In the genomic region with DNA sequence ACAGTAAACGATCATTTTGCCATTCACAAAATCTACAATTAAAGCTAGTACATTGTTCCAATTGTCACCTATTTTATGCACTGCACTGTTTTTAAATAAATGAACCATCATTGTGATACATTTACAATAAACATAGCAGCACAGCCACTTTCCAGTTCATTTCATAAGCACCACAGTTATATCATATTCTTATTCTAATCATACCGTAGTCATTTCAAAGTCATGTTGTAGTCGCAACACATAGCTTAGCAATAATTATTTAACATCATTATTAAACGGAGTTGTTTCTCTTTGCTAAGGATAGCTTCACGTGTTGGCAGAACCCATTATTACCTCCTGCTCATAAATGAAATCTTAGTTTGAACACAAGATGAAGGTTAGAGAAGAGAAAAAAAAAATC, we compare ENCODE assay signal across 1 cellular context.
A peak's percentile ranks its signal among the peaks of the same experiment; 100 is the strongest.
TF ChIP-seq lines count a peak whose summit lies in the region.

No MANE protein-coding gene starts in this region.

TF ChIP-seq in K562, 482 proteins besides CTCF, POLR2A, EP300 and RAD21 (continued from another document):
- TF ChIP-seq TFE3 (CRISPR knock-in tag; IDR thresholded peaks at IDR 0.05) (no peak), BRCA1 (IDR thresholded peaks at IDR 0.05) (0 out of 2 replicates have a peak, but pooled peaks have one; percentile 59), BRCA1 (CRISPR knock-in tag; IDR thresholded peaks at IDR 0.05) (no peak), ARID2 (IDR thresholded peaks at IDR 0.05) (no peak), STAG1 (CRISPR knock-in tag; IDR thresholded peaks at IDR 0.05; ENCODE audit: borderline replicate concordance) (no peak)
